Comparison of ENCODE assay signal across 17 cellular contexts in the genomic region with DNA sequence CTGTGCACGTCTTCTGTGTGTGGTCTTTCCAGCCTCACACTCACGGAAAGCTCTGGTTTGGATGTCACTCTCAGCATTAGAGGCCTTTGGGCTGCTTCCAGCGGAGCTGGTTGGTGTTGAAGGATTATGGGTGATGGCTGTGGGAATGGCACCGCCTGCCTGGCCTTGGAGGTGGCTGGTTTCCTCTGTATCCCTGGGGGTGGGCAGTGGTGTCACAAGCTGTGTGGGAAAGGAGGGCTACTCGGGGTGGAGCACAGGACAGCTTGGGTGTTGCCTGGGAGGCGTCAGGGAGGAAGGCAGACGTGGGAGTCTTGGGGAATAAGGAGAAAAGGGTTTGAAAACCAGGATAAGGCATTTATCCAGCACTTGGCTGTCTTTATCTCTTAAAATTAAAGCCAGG.
DNase-seq lines count a peak whose midpoint lies in the region; ATAC-seq and TF ChIP-seq lines count a peak whose summit lies in the region.
"Had no signal": no experiment of that assay in that cellular context is flagged by ENCODE, and none has a peak within 500 bp of the region (broad histone marks: within the 10 kb centered on the region; RNA-seq: fewer than 3 reads in every experiment).

No MANE protein-coding gene starts in this region.

- intact Hi-C loops in esophagus muscularis mucosa (cut with DNase I), result no loop called here
- intact Hi-C loops in left ventricle myocardium inferior (cut with micrococcal nuclease), result loop anchor here (5.0 kb wide), 1 partner anchor 68 kb away; no protein-coding TSS in a partner anchor
- intact Hi-C loops in posterior vena cava (cut with DNase I), result no loop called here
- intact Hi-C loops in uterus (cut with DNase I; ENCODE audit: low total_unique reads), result no loop called here

- ATAC-seq in HG02970 (IDR thresholded peaks at IDR 0.05; ENCODE audit: low FRiP score, unreplicated experiment), result no peak
- ATAC-seq: PC-3; stimulated activated memory B cell treated with anti-CD40 and anti-IgM and Interleukin-4, amounts not matched to agents 10 μg/mL and 1 μg/mL and 100 μg/mL, for 72 hours had no signal

- WGBS in esophagus muscularis mucosa, result 60% methylated on average over 4 of the region's 7 CpGs

- peak; percentile 90 for DNase-seq in esophagus muscularis mucosa (ENCODE audit: extremely low spot score)
- DNase-seq in left ventricle myocardium inferior, result peak; percentile 69
- DNase-seq in posterior vena cava (ENCODE audit: low spot score), result peak; percentile 85
- DNase-seq in uterus, result peak; percentile 31 to 43
- no peak for DNase-seq in DMS 273 (lab: John Stamatoyannopoulos, UW; ENCODE audit: unreplicated experiment)
- DNase-seq in activated naive CD4-positive, alpha-beta T cell treated with Interleukin-2 at 50 U/mL for 16 hours, result no peak
- DNase-seq: activated B cell treated with CpG ODN at 0.5 μM for 24 hours; AML-193; effector CD4-positive, alpha-beta T cell; H7; MM.1S; NCI-H1694 treated with DMSO at 0.1 percent for 48 hours; NCI-H82; PC-3 had no signal

- TF ChIP-seq CTCF in esophagus muscularis mucosa (IDR thresholded peaks at IDR 0.05) (no peak), left ventricle myocardium inferior (IDR thresholded peaks at IDR 0.05; ENCODE audit: borderline replicate concordance) (no peak), uterus (IDR thresholded peaks at IDR 0.05) (no peak)

- H3K36me3 ChIP-seq in esophagus muscularis mucosa, result no peaks in the 10 kb centered on the region
- H3K36me3 ChIP-seq in left ventricle myocardium inferior, result no peaks in the 10 kb centered on the region
- no peaks in the 10 kb centered on the region for H3K36me3 ChIP-seq in uterus

- no peaks in the 10 kb centered on the region for H3K9me3 ChIP-seq in esophagus muscularis mucosa
- no peaks in the 10 kb centered on the region for H3K9me3 ChIP-seq in left ventricle myocardium inferior (replicated peaks)
- no peaks in the 10 kb centered on the region for H3K9me3 ChIP-seq in uterus

- H3K27ac ChIP-seq in esophagus muscularis mucosa (replicated peaks in 1 of 4) (peak overlapping the region; percentile 19 to 48 (median 34)), left ventricle myocardium inferior (replicated peaks) (peak overlapping the region; percentile 94), uterus (peak overlapping the region; percentile 65 to 90)
- H3K27ac ChIP-seq: HL-60 had no signal

- peaks cover 28 to 39% (median 38%) of the 10 kb centered on the region in 4 donors for H3K4me1 ChIP-seq in esophagus muscularis mucosa
- H3K4me1 ChIP-seq in left ventricle myocardium inferior, result peaks cover 68% of the 10 kb centered on the region
- peaks cover 4 to 6% of the 10 kb centered on the region in 2 donors for H3K4me1 ChIP-seq in uterus

- TF ChIP-seq POLR2A in esophagus muscularis mucosa (IDR thresholded peaks at IDR 0.05; ENCODE audit: low read depth) (no peak), uterus (IDR thresholded peaks at IDR 0.05) (no peak)

- H3K4me3 ChIP-seq in esophagus muscularis mucosa (no peak overlapping the region), left ventricle myocardium inferior (no peak overlapping the region), uterus (no peak overlapping the region)

- no peaks in the 10 kb centered on the region for H3K27me3 ChIP-seq in esophagus muscularis mucosa
- H3K27me3 ChIP-seq in left ventricle myocardium inferior (ENCODE audit: low read depth), result no peaks in the 10 kb centered on the region
- no peaks in the 10 kb centered on the region for H3K27me3 ChIP-seq in uterus

- TF ChIP-seq EP300 in esophagus muscularis mucosa (IDR thresholded peaks at IDR 0.05), result no peak

Comparison
In these comparisons a context has a peak if more than half of its experiments do, and no peak if none do; other contexts are left out.
1. DNase-seq: peak in esophagus muscularis mucosa (single experiment), left ventricle myocardium inferior (single experiment), posterior vena cava (single experiment) and uterus (2 of 2); none in DMS 273 (single experiment) and activated naive CD4-positive, alpha-beta T cell treated with Interleukin-2 at 50 U/mL for 16 hours (single experiment).
2. H3K27ac ChIP-seq: peak in every context shown above with its lines; median percentile 94 in left ventricle myocardium inferior; 78 in uterus; 34 in esophagus muscularis mucosa.